Comparison of ENCODE assay signal across 28 cellular contexts in the genomic region with DNA sequence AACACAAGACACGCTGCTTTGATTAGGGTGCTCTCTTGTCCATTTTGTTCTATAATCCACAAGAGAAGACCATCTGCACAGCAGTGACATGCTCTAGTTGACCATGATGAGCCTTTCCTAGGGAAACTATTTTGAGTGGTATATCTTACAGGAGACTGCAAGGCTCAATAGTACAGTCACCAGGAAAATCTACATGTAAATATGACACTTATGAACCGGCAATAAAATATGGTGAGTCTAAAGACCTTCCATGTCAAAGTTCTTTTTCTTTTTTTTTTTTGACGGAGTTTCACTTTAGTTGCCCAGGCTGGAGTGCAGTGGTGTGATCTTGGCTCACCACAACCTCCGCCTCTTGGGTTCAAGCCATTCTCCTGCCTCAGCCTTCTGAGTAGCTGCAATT.
"Had no signal": no experiment of that assay in that cellular context is flagged by ENCODE, and none has a peak within 500 bp of the region (broad histone marks: within the 10 kb centered on the region; RNA-seq: fewer than 3 reads in every experiment).

No MANE protein-coding gene starts in this region.

- FAIRE-seq: astrocyte, bronchial epithelial cell had no signal

- H3K36me3 ChIP-seq: brain microvascular endothelial cell, gastrocnemius medialis, WERI-Rb-1 had no signal

- H3K27me3 ChIP-seq: brain microvascular endothelial cell, dorsolateral prefrontal cortex, gastrocnemius medialis had no signal

- H3K27ac ChIP-seq: brain microvascular endothelial cell, dorsolateral prefrontal cortex, foreskin keratinocyte, WERI-Rb-1 had no signal

- H3K4me3 ChIP-seq: coronary artery, dorsolateral prefrontal cortex, gastrocnemius medialis had no signal

- ATAC-seq: activated CD4-positive, CD25-positive, alpha-beta regulatory T cell treated with anti-CD3 and anti-CD28 coated beads, Interleukin-2, amount 50 U/mL, for 24 hours; activated CD8-positive, alpha-beta T cell treated with anti-CD3 and anti-CD28 coated beads for 36 hours; activated T-cell treated with anti-CD3 and anti-CD28 coated beads, Interleukin-2, amount 50 U/mL, for 4 hours; activated T-helper 17 cell treated with anti-CD3 and anti-CD28 coated beads, Interleukin-2, amount 50 U/mL, for 72 hours; esophagus mucosa; gastrocnemius medialis; T-helper 17 cell had no signal

- DNase-seq: activated B cell treated with CpG ODN at 0.5 μM for 24 hours; activated CD4-positive, alpha-beta T cell treated with anti-CD3 and anti-CD28 coated beads for 48 hours; activated CD4-positive, alpha-beta T cell treated with anti-CD3 and anti-CD28 coated beads, Interleukin-2, amount 50 U/mL, for 1 hour; activated CD4-positive, alpha-beta T cell treated with anti-CD3 and anti-CD28 coated beads, Interleukin-2, amount 50 U/mL, for 48 hours; activated CD8-positive, alpha-beta memory T cell treated with anti-CD3 and anti-CD28 coated beads for 24 hours; activated CD8-positive, alpha-beta T cell treated with anti-CD3 and anti-CD28 coated beads for 36 hours; activated effector memory CD4-positive, alpha-beta T cell treated with Interleukin-2 at 50 U/mL for 16 hours; activated gamma-delta T cell treated with Interleukin-2 at 50 U/mL for 16 hours; activated naive CD4-positive, alpha-beta T cell treated with anti-CD3 and anti-CD28 coated beads, Interleukin-2, amount 50 U/mL, for 16 hours; activated naive CD4-positive, alpha-beta T cell treated with Interleukin-2 at 50 U/mL for 16 hours; activated T-cell treated with anti-CD3 and anti-CD28 coated beads, Interleukin-2, amount 50 U/mL, for 4 hours; amniotic stem cell; anterior cingulate cortex; brain microvascular endothelial cell; dorsolateral prefrontal cortex; effector memory CD4-positive, alpha-beta T cell; gastrocnemius medialis; T-helper 1 cell; T-helper 17 cell; T1000; WERI-Rb-1 had no signal

- H3K9me3 ChIP-seq: gastrocnemius medialis had no signal

- H3K4me1 ChIP-seq: foreskin keratinocyte had no signal
